ENCODE assay signal across 8 cellular contexts in the genomic region with DNA sequence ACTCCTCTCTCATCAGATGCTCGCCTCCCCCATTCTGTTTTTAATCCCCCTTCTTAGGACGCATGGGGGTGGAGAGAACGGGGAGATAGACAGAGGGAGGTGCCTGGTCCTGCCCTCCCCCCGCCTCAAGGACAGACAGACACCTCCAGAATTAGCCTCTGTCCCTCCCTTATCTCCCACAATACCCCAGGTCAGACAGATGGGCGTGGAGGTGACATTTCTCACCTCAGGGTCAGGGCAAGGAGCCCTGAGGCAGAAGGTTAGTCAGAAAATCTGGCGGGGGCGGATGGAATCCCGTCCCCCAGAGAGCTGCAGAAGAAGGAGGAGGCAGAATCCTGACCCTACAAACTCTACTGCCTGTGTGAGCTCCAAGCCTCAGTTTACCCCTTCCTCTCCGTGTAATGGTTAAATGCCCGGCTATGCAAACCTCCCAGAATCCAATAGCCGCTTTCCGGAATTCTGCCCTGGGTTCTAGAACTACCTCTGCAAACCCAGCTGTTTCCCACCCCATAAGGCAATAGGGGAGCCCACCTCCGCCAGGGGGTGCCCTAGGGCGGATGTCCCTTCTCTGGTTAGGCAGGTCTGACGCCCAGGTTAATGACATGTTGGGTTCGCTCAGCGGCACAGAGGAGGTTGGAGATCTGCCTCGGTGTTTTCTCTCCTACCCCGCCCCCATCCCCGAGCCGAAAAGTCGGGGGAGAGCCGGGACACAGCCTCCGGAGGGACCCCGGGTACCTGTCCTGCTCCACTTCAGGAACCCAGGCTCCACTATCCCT.
DNase-seq lines count a peak whose midpoint lies in the region; ATAC-seq and TF ChIP-seq lines count a peak whose summit lies in the region.

No MANE protein-coding gene starts in this region.

- H3K27me3 ChIP-seq in parathyroid adenoma (ENCODE audit: control insufficient read depth, insufficient read depth, low read length): no peaks in the 10 kb centered on the region

- H3K79me2 ChIP-seq in parathyroid adenoma: peaks cover 6% of the 10 kb centered on the region

- H3K9me3 ChIP-seq in parathyroid adenoma (ENCODE audit: control insufficient read depth, low read length): no peaks in the 10 kb centered on the region

- H3K36me3 ChIP-seq in parathyroid adenoma (ENCODE audit: control insufficient read depth, insufficient read depth, low read length): no peaks in the 10 kb centered on the region

- H3K4me2 ChIP-seq in parathyroid adenoma (ENCODE audit: low read length): peak overlapping the region; percentile 59

- DNase-seq in NCI-H146 (lab: John Stamatoyannopoulos, UW) (peak; percentile 52), NCI-H146 treated with DMSO at 0.1 percent for 48 hours (lab: John Stamatoyannopoulos, UW; ENCODE audit: unreplicated experiment) (no peak), NCI-H526 treated with DMSO at 0.1 percent for 48 hours (lab: John Stamatoyannopoulos, UW) (peak; percentile 20), activated T-cell treated with anti-CD3 and anti-CD28 coated beads for 48 hours (ENCODE audit: low read depth) (peak; percentile 65), fibroblast of mammary gland (ENCODE audit: low read depth) (no peak), NCI-H446 treated with DMSO at 0.1 percent for 48 hours (lab: John Stamatoyannopoulos, UW) (no peak)

- peaks cover 8% of the 10 kb centered on the region for H3K4me1 ChIP-seq in parathyroid adenoma

- peak overlapping the region; percentile 22 for H3K9ac ChIP-seq in parathyroid adenoma

- TF ChIP-seq CTCF in fibroblast of mammary gland (conservative IDR thresholded peaks at IDR 0.05; ENCODE audit: control insufficient read depth, insufficient read depth, low read depth, low read length): peak; percentile 48
- TF ChIP-seq CTCF in parathyroid adenoma (IDR thresholded peaks at IDR 0.05): peak; percentile 70

- H3K27ac ChIP-seq in parathyroid adenoma: peak overlapping the region; percentile 99

- ATAC-seq in GM19463 (IDR thresholded peaks at IDR 0.05; ENCODE audit: unreplicated experiment): no peak

- H2AFZ ChIP-seq in parathyroid adenoma: peak overlapping the region; percentile 99

- H3K4me3 ChIP-seq in fibroblast of mammary gland (ENCODE audit: control insufficient read depth, low read depth, low read length): peak overlapping the region; percentile 94
- peak overlapping the region; percentile 80 for H3K4me3 ChIP-seq in parathyroid adenoma (ENCODE audit: low read depth, low read length)

Comparison
In these comparisons a context has a peak if more than half of its experiments do, and no peak if none do; other contexts are left out.
1. DNase-seq: peak in NCI-H146 (single experiment), NCI-H526 treated with DMSO at 0.1 percent for 48 hours (single experiment) and activated T-cell treated with anti-CD3 and anti-CD28 coated beads for 48 hours (single experiment); none in NCI-H146 treated with DMSO at 0.1 percent for 48 hours (single experiment), fibroblast of mammary gland (single experiment) and NCI-H446 treated with DMSO at 0.1 percent for 48 hours (single experiment).